In the genomic region with DNA sequence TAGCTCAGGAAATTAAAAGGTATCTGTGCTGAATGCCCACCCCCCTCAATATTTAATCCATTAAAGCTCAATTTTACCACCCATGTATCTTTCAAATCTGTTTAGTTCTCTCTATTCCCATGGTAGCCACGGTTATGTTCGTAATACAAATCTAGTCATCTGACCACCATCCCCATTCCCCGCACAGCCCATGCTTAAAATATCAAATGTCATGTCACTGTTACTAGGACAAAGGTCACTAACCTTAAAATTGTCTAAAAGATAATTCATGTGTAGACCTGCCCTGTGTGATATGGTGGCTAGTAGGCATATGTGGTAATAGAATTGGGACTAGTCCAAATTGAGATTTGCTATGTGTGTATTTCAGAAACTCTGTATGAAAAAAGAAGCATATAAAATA, we compare ENCODE assay signal across 26 cellular contexts.
"Had no signal": no experiment of that assay in that cellular context is flagged by ENCODE, and none has a peak within 500 bp of the region (broad histone marks: within the 10 kb centered on the region; RNA-seq: fewer than 3 reads in every experiment).

No MANE protein-coding gene starts in this region.

- DNase-seq: natural killer cell; nucleus accumbens; pancreas; right cardiac atrium; right lobe of liver; sigmoid colon; small intestine; stimulated activated CD4-positive, alpha-beta T cell treated with anti-CD3 and anti-CD28 coated beads, Interleukin-15, amount 100 ng/mL, for 24 hours; stimulated activated CD4-positive, alpha-beta T cell treated with anti-CD3 and anti-CD28 coated beads, Interleukin-2, amount 100 ng/mL, for 24 hours; stimulated activated CD4-positive, alpha-beta T cell treated with anti-CD3 and anti-CD28 coated beads, Interleukin-2, amount 100 ng/mL, for 48 hours; stimulated activated CD4-positive, alpha-beta T cell treated with anti-CD3 and anti-CD28 coated beads, Interleukin-4, amount 100 ng/mL, for 24 hours; stimulated activated naive B cell treated with anti-CD40 and anti-IgM and Interleukin-4, amounts not matched to agents 10 μg/mL and 1 μg/mL and 100 μg/mL, for 72 hours; stimulated activated naive CD4-positive, alpha-beta T cell treated with Interleukin-2 at 50 U/mL for 16 hours; stomach; thyroid gland; trophoblast cell; upper lobe of left lung had no signal

- H3K4me3 ChIP-seq: pancreas, prostate gland, right lobe of liver, sigmoid colon, stomach, thoracic aorta, thyroid gland, tibial nerve, upper lobe of left lung, vagina had no signal

- H3K27ac Mint-ChIP-seq: natural killer cell; nephron; stimulated activated effector memory CD8-positive, alpha-beta T cell treated with anti-CD3 and anti-CD28 coated beads, Interleukin-12 subunit alpha, Interleukin-12 subunit beta, amount 100 ng/mL, for 72 hours; stimulated activated naive B cell treated with anti-CD40 and anti-IgM and Interleukin-4, amounts not matched to agents 10 μg/mL and 1 μg/mL and 100 μg/mL, for 72 hours; stimulated activated naive CD8-positive, alpha-beta T cell treated with anti-CD3 and anti-CD28 coated beads, Interleukin-15, Interleukin-2, amounts not matched to agents 100 ng/mL and 50 ng/mL, for 24 hours had no signal

- H3K9me3 ChIP-seq: neutrophil, pancreas, prostate gland, right lobe of liver, sigmoid colon, stomach, thoracic aorta, thyroid gland, tibial nerve, upper lobe of left lung, vagina had no signal

- H3K36me3 Mint-ChIP-seq: natural killer cell; stimulated activated effector memory CD8-positive, alpha-beta T cell treated with anti-CD3 and anti-CD28 coated beads, Interleukin-12 subunit alpha, Interleukin-12 subunit beta, amount 100 ng/mL, for 72 hours; stimulated activated naive B cell treated with anti-CD40 and anti-IgM and Interleukin-4, amounts not matched to agents 10 μg/mL and 1 μg/mL and 100 μg/mL, for 72 hours had no signal

- ATAC-seq: natural killer cell; pancreas; right cardiac atrium; right lobe of liver; stimulated activated effector memory CD8-positive, alpha-beta T cell treated with anti-CD3 and anti-CD28 coated beads, Interleukin-12 subunit alpha, Interleukin-12 subunit beta, amount 100 ng/mL, for 72 hours; stimulated activated naive B cell treated with anti-CD40 and anti-IgM and Interleukin-4, amounts not matched to agents 10 μg/mL and 1 μg/mL and 100 μg/mL, for 72 hours had no signal

- H3K27me3 Mint-ChIP-seq: stimulated activated naive CD8-positive, alpha-beta T cell treated with anti-CD3 and anti-CD28 coated beads, Interleukin-15, Interleukin-2, amounts not matched to agents 100 ng/mL and 50 ng/mL, for 24 hours had no signal

- H3K27me3 ChIP-seq: neutrophil, pancreas, right lobe of liver, sigmoid colon, stomach, thyroid gland, tibial nerve, upper lobe of left lung, vagina had no signal

- H3K36me3 ChIP-seq: neutrophil, pancreas, prostate gland, right lobe of liver, sigmoid colon, stomach, thoracic aorta, thyroid gland, tibial nerve, upper lobe of left lung, vagina had no signal

- H3K9me3 Mint-ChIP-seq: stimulated activated effector memory CD8-positive, alpha-beta T cell treated with anti-CD3 and anti-CD28 coated beads, Interleukin-12 subunit alpha, Interleukin-12 subunit beta, amount 100 ng/mL, for 72 hours; stimulated activated naive CD8-positive, alpha-beta T cell treated with anti-CD3 and anti-CD28 coated beads, Interleukin-15, Interleukin-2, amounts not matched to agents 100 ng/mL and 50 ng/mL, for 24 hours had no signal

- H3K4me1 Mint-ChIP-seq: natural killer cell; nephron; neural crest cell; stimulated activated effector memory CD8-positive, alpha-beta T cell treated with anti-CD3 and anti-CD28 coated beads, Interleukin-12 subunit alpha, Interleukin-12 subunit beta, amount 100 ng/mL, for 72 hours; stimulated activated naive B cell treated with anti-CD40 and anti-IgM and Interleukin-4, amounts not matched to agents 10 μg/mL and 1 μg/mL and 100 μg/mL, for 72 hours had no signal

- H3K4me3 Mint-ChIP-seq: natural killer cell; nephron; neural crest cell; stimulated activated effector memory CD8-positive, alpha-beta T cell treated with anti-CD3 and anti-CD28 coated beads, Interleukin-12 subunit alpha, Interleukin-12 subunit beta, amount 100 ng/mL, for 72 hours; stimulated activated naive B cell treated with anti-CD40 and anti-IgM and Interleukin-4, amounts not matched to agents 10 μg/mL and 1 μg/mL and 100 μg/mL, for 72 hours; stimulated activated naive CD8-positive, alpha-beta T cell treated with anti-CD3 and anti-CD28 coated beads, Interleukin-15, Interleukin-2, amounts not matched to agents 100 ng/mL and 50 ng/mL, for 24 hours had no signal

- H3K4me1 ChIP-seq: pancreas, prostate gland, right lobe of liver, sigmoid colon, stomach, thyroid gland, tibial nerve, upper lobe of left lung, vagina had no signal

- H3K27ac ChIP-seq: neutrophil, pancreas, prostate gland, right lobe of liver, sigmoid colon, stomach, thoracic aorta, thyroid gland, tibial nerve, upper lobe of left lung, vagina had no signal
